Comparison of ENCODE assay signal across 12 cellular contexts in the genomic region with DNA sequence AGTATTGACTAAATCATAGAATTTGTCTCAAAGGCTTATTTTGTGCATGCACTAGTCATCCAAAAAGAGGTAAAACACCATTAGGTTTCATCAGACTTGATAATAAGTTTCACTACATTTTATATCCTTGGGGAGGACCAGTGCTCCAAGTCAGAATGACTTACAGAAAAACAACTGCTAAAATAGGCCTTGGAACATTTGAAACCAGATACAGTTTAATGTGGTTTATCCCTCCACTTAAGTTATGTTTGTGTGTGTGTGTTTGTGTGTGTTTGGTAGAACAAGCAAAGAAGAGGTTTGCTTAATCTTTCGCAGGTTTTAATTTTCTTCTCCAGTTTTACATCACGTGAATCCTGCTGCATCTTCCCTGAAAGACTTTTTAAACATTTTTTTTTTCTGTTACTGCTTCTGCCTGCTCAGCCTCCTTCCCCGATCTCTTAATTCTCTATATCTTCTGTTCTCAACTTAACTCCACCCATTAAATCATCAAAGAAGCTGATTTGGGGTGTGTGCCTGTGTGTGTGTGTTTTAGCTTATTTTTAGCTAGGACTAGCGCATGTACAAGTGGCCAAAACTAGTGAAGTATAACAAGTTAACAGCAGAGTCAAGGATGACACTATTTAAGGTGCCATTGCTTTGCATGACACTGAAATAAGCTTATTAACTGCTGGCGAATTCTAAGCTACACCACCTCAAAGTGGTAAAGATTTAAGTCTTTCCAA.
DNase-seq lines count a peak whose midpoint lies in the region; ATAC-seq and TF ChIP-seq lines count a peak whose summit lies in the region.
"Had no signal": no experiment of that assay in that cellular context is flagged by ENCODE, and none has a peak within 500 bp of the region (broad histone marks: within the 10 kb centered on the region; RNA-seq: fewer than 3 reads in every experiment).

No MANE protein-coding gene starts in this region.

- H3K4me1 Mint-ChIP-seq in activated T-helper 17 cell treated with anti-CD3 and anti-CD28 coated beads, Interleukin-2, amount 50 U/mL, for 72 hours, result no peaks in the 10 kb centered on the region
- H3K4me1 Mint-ChIP-seq in WTC11 (peaks cover 15% of the 10 kb centered on the region), Caco-2 (ENCODE audit: low read depth, unreplicated experiment) (no peaks in the 10 kb centered on the region)

- H3K4me1 ChIP-seq in Caco-2, result no peaks in the 10 kb centered on the region

- CTCF ChIA-PET in WTC11 (lab: Charles Lee) (no interaction called here), Caco-2 (lab: Charles Lee) (no interaction called here)

- TF ChIP-seq CTCF in WTC11 (IDR thresholded peaks at IDR 0.05) (no peak), Caco-2 (IDR thresholded peaks at IDR 0.05; ENCODE audit: insufficient read depth in 1 of 2, low read depth in 1 of 2, low read length in 1 of 2, severe bottlenecking in 1 of 2, unreplicated experiment in 1 of 2) (no peak)

- no peak overlapping the region for H3K4me3 ChIP-seq in Caco-2 (ENCODE audit: low read depth, low read length)
- H3K4me3 ChIP-seq: suprapubic skin had no signal

- BruUV-seq in Caco-2 (replicated peaks; lab: Mats Ljungman, UMichigan), result no TSS peak

- DNase-seq in fibroblast of the conjunctiva (ENCODE audit: low read depth), result peak; percentile 54
- no peak for DNase-seq in WTC11 (ENCODE audit: low spot score)
- DNase-seq in DMS114 treated with DMSO at 0.1 percent for 48 hours (lab: John Stamatoyannopoulos, UW; ENCODE audit: unreplicated experiment), result no peak
- no peak for DNase-seq in Caco-2
- DNase-seq: GDM1, right cardiac atrium had no signal

- no peak overlapping the region for H3K27ac Mint-ChIP-seq in activated T-helper 17 cell treated with anti-CD3 and anti-CD28 coated beads, Interleukin-2, amount 50 U/mL, for 72 hours
- H3K27ac Mint-ChIP-seq in WTC11 (no peak overlapping the region), Caco-2 (ENCODE audit: unreplicated experiment) (no peak overlapping the region)
- H3K27ac Mint-ChIP-seq: activated naive CD8-positive, alpha-beta T cell had no signal

- ATAC-seq in GM18517 (IDR thresholded peaks at IDR 0.05; ENCODE audit: unreplicated experiment) (peak; percentile 63), GM21723 (IDR thresholded peaks at IDR 0.05; ENCODE audit: unreplicated experiment) (peak; percentile 56), HG03460 (IDR thresholded peaks at IDR 0.05; ENCODE audit: unreplicated experiment) (peak; percentile 63), WTC11 (no peak)
- ATAC-seq in activated T-helper 17 cell treated with anti-CD3 and anti-CD28 coated beads, Interleukin-2, amount 50 U/mL, for 72 hours (replicated peaks), result no peak

- H3K9me3 Mint-ChIP-seq in activated T-helper 17 cell treated with anti-CD3 and anti-CD28 coated beads, Interleukin-2, amount 50 U/mL, for 72 hours, result peaks cover 4% of the 10 kb centered on the region
- H3K9me3 Mint-ChIP-seq in WTC11 (no peaks in the 10 kb centered on the region), Caco-2 (ENCODE audit: unreplicated experiment) (no peaks in the 10 kb centered on the region)

- POLR2A ChIA-PET in WTC11 (lab: Charles Lee) (interaction anchor here (0.6 kb wide), 1 partner anchor 188 kb away, joined by 3 read pairs; no protein-coding TSS in a partner anchor), Caco-2 (lab: Charles Lee) (no interaction called here)

- no peaks in the 10 kb centered on the region for H3K9me3 ChIP-seq in Caco-2
- H3K9me3 ChIP-seq: suprapubic skin had no signal

- intact Hi-C loops in Caco-2 (cut with micrococcal nuclease; ENCODE audit: unreplicated experiment), result no loop called here

- no peaks in the 10 kb centered on the region for H3K36me3 ChIP-seq in Caco-2 (ENCODE audit: control insufficient read depth, insufficient read depth, low read length)
- H3K36me3 ChIP-seq: suprapubic skin had no signal

- no peaks in the 10 kb centered on the region for H3K36me3 Mint-ChIP-seq in activated T-helper 17 cell treated with anti-CD3 and anti-CD28 coated beads, Interleukin-2, amount 50 U/mL, for 72 hours (ENCODE audit: low read depth)
- H3K36me3 Mint-ChIP-seq in WTC11, result no peaks in the 10 kb centered on the region
- H3K36me3 Mint-ChIP-seq in Caco-2 (ENCODE audit: insufficient read depth, unreplicated experiment), result no peaks in the 10 kb centered on the region
- H3K36me3 Mint-ChIP-seq: activated naive CD8-positive, alpha-beta T cell had no signal

- no peaks in the 10 kb centered on the region for H3K27me3 ChIP-seq in Caco-2 (replicated peaks; ENCODE audit: control insufficient read depth, insufficient read depth, low read length)
- H3K27me3 ChIP-seq: suprapubic skin had no signal

- H3K27me3 Mint-ChIP-seq in activated T-helper 17 cell treated with anti-CD3 and anti-CD28 coated beads, Interleukin-2, amount 50 U/mL, for 72 hours, result no peaks in the 10 kb centered on the region
- H3K27me3 Mint-ChIP-seq in WTC11 (ENCODE audit: low read depth) (no peaks in the 10 kb centered on the region), Caco-2 (ENCODE audit: insufficient read depth, unreplicated experiment) (peaks cover 5% of the 10 kb centered on the region)
- H3K27me3 Mint-ChIP-seq: activated naive CD8-positive, alpha-beta T cell had no signal

- no peak overlapping the region for H3K4me3 Mint-ChIP-seq in activated T-helper 17 cell treated with anti-CD3 and anti-CD28 coated beads, Interleukin-2, amount 50 U/mL, for 72 hours
- H3K4me3 Mint-ChIP-seq in WTC11 (no peak overlapping the region), Caco-2 (ENCODE audit: unreplicated experiment) (no peak overlapping the region)
- H3K4me3 Mint-ChIP-seq: activated naive CD8-positive, alpha-beta T cell had no signal

TF ChIP-seq in WTC11, 78 proteins besides CTCF, POLR2A, EP300 and RAD21 (continues in another document):
- TF ChIP-seq, protein P1, sequence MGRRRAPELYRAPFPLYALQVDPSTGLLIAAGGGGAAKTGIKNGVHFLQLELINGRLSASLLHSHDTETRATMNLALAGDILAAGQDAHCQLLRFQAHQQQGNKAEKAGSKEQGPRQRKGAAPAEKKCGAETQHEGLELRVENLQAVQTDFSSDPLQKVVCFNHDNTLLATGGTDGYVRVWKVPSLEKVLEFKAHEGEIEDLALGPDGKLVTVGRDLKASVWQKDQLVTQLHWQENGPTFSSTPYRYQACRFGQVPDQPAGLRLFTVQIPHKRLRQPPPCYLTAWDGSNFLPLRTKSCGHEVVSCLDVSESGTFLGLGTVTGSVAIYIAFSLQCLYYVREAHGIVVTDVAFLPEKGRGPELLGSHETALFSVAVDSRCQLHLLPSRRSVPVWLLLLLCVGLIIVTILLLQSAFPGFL (CRISPR knock-in tag; IDR thresholded peaks at IDR 0.05; ENCODE audit: borderline replicate concordance), result no peak
- no peak for TF ChIP-seq ATF3 (CRISPR knock-in tag; conservative IDR thresholded peaks at IDR 0.05)
- TF ChIP-seq GRHL2 (CRISPR knock-in tag; IDR thresholded peaks at IDR 0.05; ENCODE audit: insufficient replicate concordance, severe bottlenecking), result no peak
- no peak for TF ChIP-seq TCF7 (CRISPR knock-in tag; IDR thresholded peaks at IDR 0.05; ENCODE audit: low read depth)
- TF ChIP-seq, protein P2, sequence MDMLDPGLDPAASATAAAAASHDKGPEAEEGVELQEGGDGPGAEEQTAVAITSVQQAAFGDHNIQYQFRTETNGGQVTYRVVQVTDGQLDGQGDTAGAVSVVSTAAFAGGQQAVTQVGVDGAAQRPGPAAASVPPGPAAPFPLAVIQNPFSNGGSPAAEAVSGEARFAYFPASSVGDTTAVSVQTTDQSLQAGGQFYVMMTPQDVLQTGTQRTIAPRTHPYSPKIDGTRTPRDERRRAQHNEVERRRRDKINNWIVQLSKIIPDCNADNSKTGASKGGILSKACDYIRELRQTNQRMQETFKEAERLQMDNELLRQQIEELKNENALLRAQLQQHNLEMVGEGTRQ (CRISPR knock-in tag; IDR thresholded peaks at IDR 0.05), result no peak
- TF ChIP-seq SOX15 (CRISPR knock-in tag; IDR thresholded peaks at IDR 0.05), result no peak
- no peak for TF ChIP-seq FOXJ3 (CRISPR knock-in tag; IDR thresholded peaks at IDR 0.05; ENCODE audit: borderline replicate concordance)
- no peak for TF ChIP-seq AR (CRISPR knock-in tag; IDR thresholded peaks at IDR 0.05)
- no peak for TF ChIP-seq ZNF232 (CRISPR knock-in tag; IDR thresholded peaks at IDR 0.05)
- TF ChIP-seq IRF2 (CRISPR knock-in tag; IDR thresholded peaks at IDR 0.05; ENCODE audit: borderline replicate concordance, low read depth), result no peak

Comparison
In these comparisons a context has a peak if more than half of its experiments do, and no peak if none do; other contexts are left out.
1. ATAC-seq: peak in GM18517 (single experiment), GM21723 (single experiment) and HG03460 (single experiment); none in activated T-helper 17 cell treated with anti-CD3 and anti-CD28 coated beads, Interleukin-2, amount 50 U/mL, for 72 hours (single experiment) and WTC11 (single experiment).